In the genomic region with DNA sequence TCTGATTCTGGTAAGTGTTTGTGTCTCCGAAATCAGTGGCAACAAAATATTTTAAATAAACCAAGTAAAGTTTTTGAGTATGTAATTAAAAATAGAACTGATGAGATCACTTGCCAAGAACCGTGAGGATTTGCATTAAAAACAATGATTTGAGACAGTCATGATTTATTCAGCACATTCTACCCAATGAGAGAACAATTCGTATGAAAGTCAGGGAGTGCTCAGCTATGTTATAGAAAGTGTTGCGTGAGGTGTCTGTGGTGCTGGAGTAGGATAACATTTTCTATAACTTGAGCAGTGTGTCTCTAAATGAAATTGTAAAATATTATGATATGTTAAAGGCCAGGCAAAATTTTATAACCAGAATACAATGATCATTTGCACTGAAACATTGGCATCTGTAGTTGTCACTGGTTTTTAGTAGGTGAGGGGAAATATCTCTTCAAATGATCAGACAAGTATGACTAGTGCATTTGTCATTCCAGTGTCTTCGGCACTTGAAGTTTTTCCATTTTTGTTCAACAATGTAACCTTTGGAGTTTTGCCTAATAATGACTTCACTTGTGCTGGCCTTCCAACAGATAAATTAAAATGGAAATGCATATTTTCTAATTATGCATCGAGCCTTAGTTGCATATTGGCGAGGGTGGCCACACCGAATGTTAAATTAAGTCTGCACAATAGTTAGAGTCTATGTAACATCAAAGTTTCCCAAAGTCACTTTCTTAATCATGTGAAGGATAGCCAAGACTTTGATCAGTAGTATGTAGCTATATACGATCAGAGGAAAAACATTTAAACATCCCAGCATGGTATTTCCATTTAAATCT, we compare ENCODE assay signal across 16 cellular contexts.
A peak's percentile ranks its signal among the peaks of the same experiment; 100 is the strongest.
DNase-seq lines count a peak whose midpoint lies in the region; FAIRE-seq and TF ChIP-seq lines count a peak whose summit lies in the region.
"Had no signal": no experiment of that assay in that cellular context is flagged by ENCODE, and none has a peak within 500 bp of the region (broad histone marks: within the 10 kb centered on the region; RNA-seq: fewer than 3 reads in every experiment).

No MANE protein-coding gene starts in this region.

- in situ Hi-C loops in ACHN (cut with HindIII; ENCODE audit: low pct_ligation_motif_present, low pct_unique_long_range_greater_than_20kb, low sequenced_read_pairs) (no loop called here), brain microvascular endothelial cell (cut with HindIII; ENCODE audit: low pct_ligation_motif_present, low sequenced_read_pairs) (no loop called here)

- no peak overlapping the region for H2AFZ ChIP-seq in keratinocyte (ENCODE audit: control insufficient read depth, low read length)

- H3K9me1 ChIP-seq in keratinocyte (ENCODE audit: control insufficient read depth, extremely low read depth, insufficient read depth, low read length) = no peaks in the 10 kb centered on the region

- dilution Hi-C loops in keratinocyte (cut with MboI; ENCODE audit: extremely low pct_ligation_motif_present, low sequenced_read_pairs) = no loop called here

- H3K4me2 ChIP-seq in keratinocyte (ENCODE audit: control insufficient read depth, extremely low read depth, insufficient read depth, low read depth, low read length) = peak overlapping the region; percentile 45

- H3K27ac ChIP-seq in brain microvascular endothelial cell (peak overlapping the region; percentile 34), keratinocyte (ENCODE audit: control insufficient read depth, insufficient read depth, low read length) (no peak overlapping the region), coronary artery (no peak overlapping the region)

- H3K9ac ChIP-seq in keratinocyte (ENCODE audit: control insufficient read depth, extremely low read depth, insufficient read depth, low read length) = no peak overlapping the region

- FAIRE-seq in keratinocyte (lab: Jason Lieb, UNC) = peak; percentile 49
- FAIRE-seq: endometrium had no signal

- no peaks in the 10 kb centered on the region for H3K79me2 ChIP-seq in keratinocyte (ENCODE audit: control insufficient read depth, insufficient read depth, low read length)

- H3K27me3 ChIP-seq in brain microvascular endothelial cell (replicated peaks) (no peaks in the 10 kb centered on the region), keratinocyte (ENCODE audit: control insufficient read depth, extremely low read depth, insufficient read depth, low read length) (no peaks in the 10 kb centered on the region)

- H3K4me3 ChIP-seq in brain microvascular endothelial cell (ENCODE audit: low read depth, low read length) (no peak overlapping the region), keratinocyte (ENCODE audit: control insufficient read depth in 2 of 3, extremely low read depth in 1 of 3, insufficient read depth in 2 of 3, low read depth in 1 of 3, low read length in 3 of 3) (no peak overlapping the region), coronary artery (no peak overlapping the region)

- H3K9me3 ChIP-seq in keratinocyte (ENCODE audit: control insufficient read depth, low read depth, low read length) = no peaks in the 10 kb centered on the region

- POLR2A ChIA-PET in HEK293T (lab: Yijun Ruan, JAX) = no interaction called here

- DNase-seq in ACHN = peak; percentile 91
- DNase-seq in HT1080 (ENCODE audit: low read depth) = peak; percentile 61
- DNase-seq in brain microvascular endothelial cell = peak; percentile 60
- DNase-seq in keratinocyte (ENCODE audit: low read depth, low spot score) = no peak
- no peak for DNase-seq in D341Med (ENCODE audit: low spot score)
- DNase-seq in HEK293T (ENCODE audit: extremely low spot score) = no peak
- no peak for DNase-seq in coronary artery (ENCODE audit: low spot score)
- DNase-seq in iPS-NIHi11 (ENCODE audit: low spot score) = no peak
- DNase-seq: activated CD4-positive, alpha-beta T cell treated with anti-CD3 and anti-CD28 coated beads, Interleukin-2, amount 50 U/mL, for 4 hours; activated T-cell treated with anti-CD3 and anti-CD28 coated beads, Interleukin-2, amount 50 U/mL, for 4 hours; central memory CD4-positive, alpha-beta T cell; NCI-H2107; stimulated activated CD4-positive, alpha-beta T cell treated with anti-CD3 and anti-CD28 coated beads, Interleukin-4, amount 100 ng/mL, for 1 hour; stimulated activated CD8-positive, alpha-beta memory T cell treated with anti-CD3 and anti-CD28 coated beads, Interleukin-4, amount 100 ng/mL, for 48 hours; SW 1271 had no signal

- H4K20me1 ChIP-seq in keratinocyte (ENCODE audit: control insufficient read depth, extremely low read depth, insufficient read depth, low read length) = no peaks in the 10 kb centered on the region

- CTCF ChIA-PET in HEK293T (lab: Yijun Ruan, JAX) = no interaction called here

- peaks cover 17% of the 10 kb centered on the region for H3K4me1 ChIP-seq in keratinocyte (ENCODE audit: control insufficient read depth, extremely low read depth, insufficient read depth, low read length)

- H3K36me3 ChIP-seq in brain microvascular endothelial cell (replicated peaks) (no peaks in the 10 kb centered on the region), keratinocyte (ENCODE audit: control insufficient read depth in 2 of 2, extremely low read depth in 1 of 2, insufficient read depth in 2 of 2, low read length in 2 of 2) (no peaks in the 10 kb centered on the region)

- no peak for TF ChIP-seq CTCF in brain microvascular endothelial cell (IDR thresholded peaks at IDR 0.05; ENCODE audit: low read depth, low read length, missing control alignments)
- TF ChIP-seq CTCF in keratinocyte (optimal IDR thresholded peaks at IDR 0.05 in 1 of 3, IDR thresholded peaks at IDR 0.05 in 1 of 3, conservative IDR thresholded peaks at IDR 0.05 in 1 of 3; ENCODE audit: extremely low read depth in 1 of 3, insufficient read depth in 2 of 3, low read length in 3 of 3) = no peak
- TF ChIP-seq CTCF in coronary artery (IDR thresholded peaks at IDR 0.05) = no peak

TF ChIP-seq in HEK293T, 16 proteins besides CTCF, POLR2A, EP300 and RAD21:
- TF ChIP-seq ZNF384 (IDR thresholded peaks at IDR 0.05) (no peak), FOXA1 (IDR thresholded peaks at IDR 0.05) (no peak), FOXK2 (IDR thresholded peaks at IDR 0.05) (no peak), LEF1 (IDR thresholded peaks at IDR 0.05; ENCODE audit: borderline replicate concordance) (no peak), SUZ12 (IDR thresholded peaks at IDR 0.05) (no peak), HDGF (IDR thresholded peaks at IDR 0.05; ENCODE audit: borderline replicate concordance) (no peak), TARDBP (IDR thresholded peaks at IDR 0.05) (no peak), ELF4 (IDR thresholded peaks at IDR 0.05) (no peak), L3MBTL2 (conservative IDR thresholded peaks at IDR 0.05) (no peak), SP1 (IDR thresholded peaks at IDR 0.05) (no peak), CTBP1 (IDR thresholded peaks at IDR 0.05; ENCODE audit: borderline replicate concordance) (no peak), ARNT (IDR thresholded peaks at IDR 0.05) (no peak), NFRKB (IDR thresholded peaks at IDR 0.05) (no peak), BHLHE40 (IDR thresholded peaks at IDR 0.05; ENCODE audit: borderline replicate concordance) (no peak)
- TF ChIP-seq, protein P1, sequence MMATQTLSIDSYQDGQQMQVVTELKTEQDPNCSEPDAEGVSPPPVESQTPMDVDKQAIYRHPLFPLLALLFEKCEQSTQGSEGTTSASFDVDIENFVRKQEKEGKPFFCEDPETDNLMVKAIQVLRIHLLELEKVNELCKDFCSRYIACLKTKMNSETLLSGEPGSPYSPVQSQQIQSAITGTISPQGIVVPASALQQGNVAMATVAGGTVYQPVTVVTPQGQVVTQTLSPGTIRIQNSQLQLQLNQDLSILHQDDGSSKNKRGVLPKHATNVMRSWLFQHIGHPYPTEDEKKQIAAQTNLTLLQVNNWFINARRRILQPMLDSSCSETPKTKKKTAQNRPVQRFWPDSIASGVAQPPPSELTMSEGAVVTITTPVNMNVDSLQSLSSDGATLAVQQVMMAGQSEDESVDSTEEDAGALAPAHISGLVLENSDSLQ (IDR thresholded peaks at IDR 0.05) = no peak
TF ChIP-seq in HEK293T: peak in this region for 0.

Comparison
In these comparisons a context has a peak if more than half of its experiments do, and no peak if none do; other contexts are left out.
1. DNase-seq: peak in ACHN (single experiment), HT1080 (single experiment) and brain microvascular endothelial cell (single experiment); none in keratinocyte (single experiment), D341Med (single experiment), HEK293T (single experiment), coronary artery (single experiment) and iPS-NIHi11 (single experiment).